Comparison of ENCODE assay signal across 8 cellular contexts in genomic region chr22:19480173-19480568, GRCh38. TPM values are rescaled to one million over a fixed set of nuclear protein-coding genes. Genes with fewer than 3 reads are reported as not detected.
DNase-seq lines count a peak whose midpoint lies in the region; ATAC-seq and TF ChIP-seq lines count a peak whose summit lies in the region.

No MANE protein-coding gene starts in this region.

- H3K4me2 ChIP-seq in BLaER1 treated with 17β-estradiol and CSF1 and Interleukin-3, amounts not matched to agents 10 nM and 100 nM, result peak overlapping the region; percentile 89 to 97 (median 95)

- H3K27me3 ChIP-seq in BLaER1 treated with 17β-estradiol and CSF1 and Interleukin-3, amounts not matched to agents 10 nM and 100 nM, result no peaks in the 10 kb centered on the region
- no peaks in the 10 kb centered on the region for H3K27me3 ChIP-seq in breast epithelium
- H3K27me3 ChIP-seq in naive thymus-derived CD4-positive, alpha-beta T cell (ENCODE audit: control insufficient read depth in 2 of 2, insufficient read depth in 2 of 2, low read length in 2 of 2), result no peaks in the 10 kb centered on the region

- POLR2A ChIA-PET in naive thymus-derived CD4-positive, alpha-beta T cell (lab: Charles Lee), result interaction anchor here (0.9 to 1.9 kb wide), 13 partner anchors 10 to 372 kb away, joined by 3 to 7 read pairs (median 4); partner anchors contain the start of genes C22orf39, HIRA and MRPL40

- DNase-seq in breast epithelium (ENCODE audit: low spot score in 2 of 2) (no peak), Kasumi-1 (lab: John Stamatoyannopoulos, UW) (no peak), NCI-H446 (lab: John Stamatoyannopoulos, UW) (no peak)
- DNase-seq in naive thymus-derived CD4-positive, alpha-beta T cell, result no peak

- peak overlapping the region; percentile 91 to 99 (median 97); a peak in 21 of 22 replicates for H3K9ac ChIP-seq in BLaER1 treated with 17β-estradiol and CSF1 and Interleukin-3, amounts not matched to agents 10 nM and 100 nM

- CTCF ChIA-PET in naive thymus-derived CD4-positive, alpha-beta T cell (lab: Charles Lee), result interaction anchor here (0.6 to 0.9 kb wide), 2 partner anchors 35 to 116 kb away, joined by 3 read pairs; no protein-coding TSS in a partner anchor

- TF ChIP-seq CTCF in breast epithelium (IDR thresholded peaks at IDR 0.05), result no peak

- peaks cover 19 to 44% (median 33%) of the 10 kb centered on the region in 11 experiments; a peak in 21 of 22 replicates for H4K20me1 ChIP-seq in BLaER1 treated with 17β-estradiol and CSF1 and Interleukin-3, amounts not matched to agents 10 nM and 100 nM

- no peaks in the 10 kb centered on the region for H3K27me3 Mint-ChIP-seq in naive thymus-derived CD4-positive, alpha-beta T cell

- H3K4me3 Mint-ChIP-seq in naive thymus-derived CD4-positive, alpha-beta T cell, result peak overlapping the region; percentile 80 to 98 (median 92)

- H3K36me3 ChIP-seq in BLaER1 treated with 17β-estradiol and CSF1 and Interleukin-3, amounts not matched to agents 10 nM and 100 nM, result peaks cover 8 to 58% (median 52%) of the 10 kb centered on the region in 11 experiments
- H3K36me3 ChIP-seq in breast epithelium, result no peaks in the 10 kb centered on the region
- peaks cover 0 to 5% (median 2%) of the 10 kb centered on the region in 3 experiments for H3K36me3 ChIP-seq in naive thymus-derived CD4-positive, alpha-beta T cell (ENCODE audit: control insufficient read depth in 2 of 3, insufficient read depth in 3 of 3, low read length in 3 of 3)

- no peak for TF ChIP-seq POLR2A in breast epithelium (IDR thresholded peaks at IDR 0.05)

- H3K4me1 ChIP-seq in BLaER1 treated with 17β-estradiol and CSF1 and Interleukin-3, amounts not matched to agents 10 nM and 100 nM, result peaks cover 22 to 37% (median 26%) of the 10 kb centered on the region in 10 experiments
- H3K4me1 ChIP-seq in breast epithelium, result peaks cover 5% of the 10 kb centered on the region in 2 donors
- peaks cover 17 to 19% of the 10 kb centered on the region in 2 donors for H3K4me1 ChIP-seq in naive thymus-derived CD4-positive, alpha-beta T cell (ENCODE audit: control insufficient read depth in 2 of 2, insufficient read depth in 2 of 2, low read length in 2 of 2)

- H3K36me3 Mint-ChIP-seq in naive thymus-derived CD4-positive, alpha-beta T cell, result peaks cover 0 to 6% (median 0%) of the 10 kb centered on the region in 5 donors

- H3K9me3 ChIP-seq in BLaER1 treated with 17β-estradiol and CSF1 and Interleukin-3, amounts not matched to agents 10 nM and 100 nM (replicated peaks in 1 of 11), result no peaks in the 10 kb centered on the region
- H3K9me3 ChIP-seq in breast epithelium, result no peaks in the 10 kb centered on the region
- H3K9me3 ChIP-seq in naive thymus-derived CD4-positive, alpha-beta T cell (ENCODE audit: control insufficient read depth in 2 of 3, low read length in 3 of 3), result no peaks in the 10 kb centered on the region

- H3K27ac ChIP-seq in BLaER1 treated with 17β-estradiol and CSF1 and Interleukin-3, amounts not matched to agents 10 nM and 100 nM, result peak overlapping the region in 10 of 11 experiments; percentile 97 to 100 (median 99); a peak in 18 of 22 replicates
- H3K27ac ChIP-seq in breast epithelium, result no peak overlapping the region
- H3K27ac ChIP-seq in naive thymus-derived CD4-positive, alpha-beta T cell (ENCODE audit: low read depth, low read length), result peak overlapping the region; percentile 96

- peak overlapping the region in 7 of 9 donors; percentile 70 to 100 (median 99) for H3K27ac Mint-ChIP-seq in naive thymus-derived CD4-positive, alpha-beta T cell

- ATAC-seq in HG03439 (IDR thresholded peaks at IDR 0.05; ENCODE audit: unreplicated experiment) (peak; percentile 2), HG02571 (IDR thresholded peaks at IDR 0.05; ENCODE audit: unreplicated experiment) (no peak), GM19351 (IDR thresholded peaks at IDR 0.05; ENCODE audit: unreplicated experiment) (no peak)
- ATAC-seq in naive thymus-derived CD4-positive, alpha-beta T cell, result no peak

- H3K4me1 Mint-ChIP-seq in naive thymus-derived CD4-positive, alpha-beta T cell, result peaks cover 23 to 41% (median 32%) of the 10 kb centered on the region in 7 donors

- H3K9me3 Mint-ChIP-seq in naive thymus-derived CD4-positive, alpha-beta T cell, result peaks cover 0 to 3% (median 0%) of the 10 kb centered on the region in 11 donors

- intact Hi-C loops in breast epithelium (cut with DNase I; ENCODE audit: low total_unique reads), result no loop called here
- intact Hi-C loops in naive thymus-derived CD4-positive, alpha-beta T cell (cut with micrococcal nuclease), result loop anchor here in 1 of 2 donors (5.0 kb wide), 1 partner anchor 152 kb away; no protein-coding TSS in a partner anchor

- H3K4me3 ChIP-seq in BLaER1 treated with 17β-estradiol and CSF1 and Interleukin-3, amounts not matched to agents 10 nM and 100 nM, result peak overlapping the region; percentile 79 to 98 (median 94)
- peak overlapping the region; percentile 87 to 99 (median 93) for H3K4me3 ChIP-seq in breast epithelium
- peak overlapping the region; percentile 85 for H3K4me3 ChIP-seq in naive thymus-derived CD4-positive, alpha-beta T cell (ENCODE audit: low read length)

RNA-seq across cellular contexts. Expression of gene CDC45, which starts 0.5 kb away (rescaled TPM):
- under 1 TPM in 1 of 3 donors, not detected in 2; 0.48 TPM for total RNA-seq in breast epithelium
- total RNA-seq in naive thymus-derived CD4-positive, alpha-beta T cell, result 10 to 100 TPM in 1 of 5 experiments, 1 to 10 TPM in 1, under 1 TPM in 3; 0.35 to 57.7 (median 0.85) TPM
- 1 to 10 TPM in 1 of 2 donors, under 1 TPM in 1; 0.45 to 1.7 TPM for polyA plus RNA-seq in naive thymus-derived CD4-positive, alpha-beta T cell

RNA-seq across cellular contexts. Expression of gene UFD1, which starts 1.2 kb away (rescaled TPM):
- 10 to 100 TPM; 30.8 to 51.0 (median 31.8) TPM for total RNA-seq in breast epithelium
- total RNA-seq in naive thymus-derived CD4-positive, alpha-beta T cell, result 10 to 100 TPM; 46.8 to 84.8 (median 66.9) TPM
- 10 to 100 TPM; 78.7 to 87.8 TPM for polyA plus RNA-seq in naive thymus-derived CD4-positive, alpha-beta T cell

RNA-seq across cellular contexts. Expression of gene C22orf39, which starts 32.7 kb away (rescaled TPM):
- total RNA-seq in breast epithelium, result 100 to 1,000 TPM in 1 of 3 donors, 10 to 100 TPM in 2; 46.7 to 111 (median 54.4) TPM
- 10 to 100 TPM; 34.2 to 44.9 (median 36.8) TPM for total RNA-seq in naive thymus-derived CD4-positive, alpha-beta T cell
- polyA plus RNA-seq in naive thymus-derived CD4-positive, alpha-beta T cell, result 10 to 100 TPM; 51.8 to 58.0 TPM

RNA-seq across cellular contexts. Expression of gene CLDN5, which starts 44.0 kb away (rescaled TPM):
- total RNA-seq in breast epithelium, result 100 to 1,000 TPM in 1 of 3 donors, 10 to 100 TPM in 2; 65.0 to 301 (median 65.1) TPM
- total RNA-seq in naive thymus-derived CD4-positive, alpha-beta T cell, result 1 to 10 TPM in 2 of 5 experiments, not detected in 3; 1.7 to 2.0 TPM
- 10 to 100 TPM in 1 of 2 donors, 1 to 10 TPM in 1; 6.7 to 11.7 TPM for polyA plus RNA-seq in naive thymus-derived CD4-positive, alpha-beta T cell

RNA-seq across cellular contexts. Expression of gene MRPL40, which starts 47.8 kb away (rescaled TPM):
- total RNA-seq in breast epithelium, result 10 to 100 TPM; 25.3 to 36.0 (median 31.8) TPM
- 10 to 100 TPM; 11.5 to 21.2 (median 17.0) TPM for total RNA-seq in naive thymus-derived CD4-positive, alpha-beta T cell
- polyA plus RNA-seq in naive thymus-derived CD4-positive, alpha-beta T cell, result 10 to 100 TPM; 65.3 to 72.1 TPM

Comparison
In these comparisons a context has a peak if more than half of its experiments do, and no peak if none do; other contexts are left out.
1. H3K27ac ChIP-seq: peak in BLaER1 treated with 17β-estradiol and CSF1 and Interleukin-3, amounts not matched to agents 10 nM and 100 nM (10 of 11) and naive thymus-derived CD4-positive, alpha-beta T cell (single experiment); none in breast epithelium (0 of 2).
2. Peak in every context shown above with its lines, with median percentiles within 50 percentile points of each other: H3K4me3 ChIP-seq.